Comparison of ENCODE assay signal across 1 cellular context in genomic region chr6:119312441-119312840, GRCh38.
A peak's percentile ranks its signal among the peaks of the same experiment; 100 is the strongest.
TF ChIP-seq lines count a peak whose summit lies in the region.

No MANE protein-coding gene starts in this region.

TF ChIP-seq in HepG2, 621 proteins besides CTCF, POLR2A, EP300 and RAD21 (continued from another document):
- TF ChIP-seq ZNF598 (CRISPR knock-in tag; IDR thresholded peaks at IDR 0.05; ENCODE audit: borderline replicate concordance) (no peak), KAT7 (CRISPR knock-in tag; IDR thresholded peaks at IDR 0.05; ENCODE audit: borderline replicate concordance) (no peak), ZZZ3 (CRISPR knock-in tag; IDR thresholded peaks at IDR 0.05; ENCODE audit: borderline replicate concordance) (no peak), ELF3 (CRISPR knock-in tag; IDR thresholded peaks at IDR 0.05) (no peak), DMTF1 (CRISPR knock-in tag; IDR thresholded peaks at IDR 0.05) (no peak), PLRG1 (conservative IDR thresholded peaks at IDR 0.05) (no peak), ZMYM2 (CRISPR knock-in tag; IDR thresholded peaks at IDR 0.05) (no peak), RBM22 (optimal IDR thresholded peaks at IDR 0.05; ENCODE audit: low read length) (peak; percentile 85), NR2C2 (CRISPR knock-in tag; IDR thresholded peaks at IDR 0.05; ENCODE audit: borderline replicate concordance) (0 out of 2 replicates have a peak, but pooled peaks have one; percentile 8), TCF12 (IDR thresholded peaks at IDR 0.05) (no peak), TCF12 (CRISPR knock-in tag; IDR thresholded peaks at IDR 0.05) (no peak), SKI (IDR thresholded peaks at IDR 0.05; ENCODE audit: partially characterized antibody) (no peak), ZNF768 (CRISPR knock-in tag; IDR thresholded peaks at IDR 0.05) (no peak), TFAP4 (IDR thresholded peaks at IDR 0.05; ENCODE audit: borderline replicate concordance, low read depth) (no peak)
